In genomic region chr11:9716275-9717039, GRCh38 we compare ENCODE assay signal across 8 cellular contexts. TPM values are rescaled to one million over a fixed set of nuclear protein-coding genes. Genes with fewer than 3 reads are reported as not detected.
A peak's percentile ranks its signal among the peaks of the same experiment; 100 is the strongest.
DNase-seq lines count a peak whose midpoint lies in the region; ATAC-seq, FAIRE-seq and TF ChIP-seq lines count a peak whose summit lies in the region.

No MANE protein-coding gene starts in this region.

- H2BK5ac ChIP-seq in IMR-90 (ENCODE audit: low read depth, low read length, poor library complexity, severe bottlenecking) (peak overlapping the region; percentile 46), mesenchymal stem cell (ENCODE audit: low read depth, low read length, poor library complexity, severe bottlenecking) (no peak overlapping the region)

- no peak overlapping the region for H2BK12ac ChIP-seq in mesenchymal stem cell (ENCODE audit: low read length in 2 of 2)

- H2AK5ac ChIP-seq in IMR-90 (ENCODE audit: low read depth, low read length) = peak overlapping the region; percentile 83; the same call in 1 of the 2 replicates
- H2AK5ac ChIP-seq in mesenchymal stem cell (ENCODE audit: low read length, severe bottlenecking) = peak overlapping the region; percentile 59

- peak; percentile 74 for DNase-seq in EL
- peak; percentile 83 for DNase-seq in IMR-90
- DNase-seq in amniotic epithelial cell (ENCODE audit: low read depth) = peak; percentile 49
- peak; percentile 60 for DNase-seq in mesenchymal stem cell
- DNase-seq in HTR-8/SVneo (ENCODE audit: insufficient read length, low spot score) = no peak
- DNase-seq in activated CD4-positive, alpha-beta T cell treated with anti-CD3 and anti-CD28 coated beads for 1 hour = no peak
- no peak for DNase-seq in iPS-NIHi7 (ENCODE audit: extremely low spot score)

- no peak for TF ChIP-seq CTCF in IMR-90 (conservative IDR thresholded peaks at IDR 0.05; ENCODE audit: low read depth, low read length)

- H2BK20ac ChIP-seq in IMR-90 (ENCODE audit: low read depth, low read length) = peak overlapping the region; percentile 58; the same call in 1 of the 2 replicates

- 79% methylated on average over 3 of the region's 4 CpGs; no CpG with 5 or more reads in 1 of the 2 experiments for WGBS in IMR-90 (ENCODE audit: extremely low coverage in 2 of 2, insufficient read length in 1 of 2), 2 experiments
- WGBS in mesenchymal stem cell = 56% methylated on average over 4 of the region's 4 CpGs

- H4K20me1 ChIP-seq in IMR-90 (ENCODE audit: insufficient read depth, low read length) = peaks cover 2% of the 10 kb centered on the region; the same call in 1 of the 2 replicates

- intact Hi-C loops in IMR-90 (cut with micrococcal nuclease) = no loop called here

- peak overlapping the region; percentile 47 for H3K4ac ChIP-seq in IMR-90 (ENCODE audit: low read depth, low read length)
- H3K4ac ChIP-seq in mesenchymal stem cell (ENCODE audit: low read depth in 1 of 2, low read length in 2 of 2) = no peak overlapping the region

- no peaks in the 10 kb centered on the region; the same call in 1 of the 2 replicates for H3K9me3 ChIP-seq in IMR-90 (ENCODE audit: control insufficient read depth, insufficient read depth, low read length)
- no peaks in the 10 kb centered on the region for H3K9me3 ChIP-seq in mesenchymal stem cell (ENCODE audit: control insufficient read depth, low read length)

- FAIRE-seq in HTR-8/SVneo (lab: Jason Lieb, UNC) = no peak

- H2BK15ac ChIP-seq in IMR-90 (ENCODE audit: low read depth, low read length) (peak overlapping the region; percentile 22; the same call in 1 of the 3 replicates), mesenchymal stem cell (ENCODE audit: low read depth, poor library complexity, severe bottlenecking) (no peak overlapping the region)

- H3K9ac ChIP-seq in IMR-90 (ENCODE audit: low read depth, low read length) = no peak overlapping the region
- H3K9ac ChIP-seq in mesenchymal stem cell (ENCODE audit: low read length) = peak overlapping the region; percentile 38

- H3K79me1 ChIP-seq in IMR-90 (ENCODE audit: low read depth in 1 of 2, low read length in 2 of 2) = peaks cover 21 to 74% of the 10 kb centered on the region in 2 experiments
- peaks cover 27% of the 10 kb centered on the region for H3K79me1 ChIP-seq in mesenchymal stem cell (replicated peaks; ENCODE audit: low read length, poor library complexity, severe bottlenecking)

- H3K4me1 ChIP-seq in IMR-90 (ENCODE audit: control insufficient read depth, insufficient read depth, low read length) (peaks cover 3% of the 10 kb centered on the region; the same call in 1 of the 2 replicates), mesenchymal stem cell (ENCODE audit: control insufficient read depth, insufficient read depth, low read depth, low read length) (peaks cover 8% of the 10 kb centered on the region)

- H3K27ac ChIP-seq in IMR-90 (ENCODE audit: insufficient read depth, low read length) (peak overlapping the region; percentile 15; the same call in 1 of the 2 replicates), mesenchymal stem cell (ENCODE audit: low read length, poor library complexity, severe bottlenecking) (peak overlapping the region; percentile 40)

- H3K4me3 ChIP-seq in IMR-90 (ENCODE audit: insufficient read depth, low read depth, low read length) (no peak overlapping the region), mesenchymal stem cell (ENCODE audit: insufficient read depth in 1 of 2, low read depth in 1 of 2, low read length in 2 of 2) (peak overlapping the region in 1 of 2 experiments; percentile 13)

- no peak for TF ChIP-seq POLR2A in IMR-90 (IDR thresholded peaks at IDR 0.05; ENCODE audit: low read depth, low read length)

- H4K8ac ChIP-seq in IMR-90 (ENCODE audit: low read depth in 2 of 2, low read length in 2 of 2) (peak overlapping the region in 1 of 2 experiments; percentile 84; a peak in 2 of 4 replicates), mesenchymal stem cell (ENCODE audit: low read length) (peak overlapping the region; percentile 87)

- no peak overlapping the region for H2AK9ac ChIP-seq in IMR-90 (replicated peaks; ENCODE audit: low read depth, low read length, poor library complexity)

- no peak overlapping the region for H3K56ac ChIP-seq in IMR-90 (ENCODE audit: extremely low read depth, insufficient read depth, low read length)

- H3K9me1 ChIP-seq in IMR-90 (ENCODE audit: insufficient read depth, low read length) = peaks cover 15% of the 10 kb centered on the region

- dilution Hi-C loops in IMR-90 (cut with HindIII; ENCODE audit: low sequenced_read_pairs, unreplicated experiment) = no loop called here

- H2BK120ac ChIP-seq in IMR-90 (ENCODE audit: low read depth, low read length) (peak overlapping the region; percentile 56), mesenchymal stem cell (ENCODE audit: low read depth, low read length) (no peak overlapping the region)

- H4K91ac ChIP-seq in IMR-90 (ENCODE audit: insufficient read depth, low read depth, low read length) (no peak overlapping the region), mesenchymal stem cell (ENCODE audit: low read length) (no peak overlapping the region)

- H3K4me2 ChIP-seq in IMR-90 (ENCODE audit: low read depth, low read length) (no peak overlapping the region; the same call in 1 of the 2 replicates), mesenchymal stem cell (ENCODE audit: low read length, poor library complexity, severe bottlenecking) (no peak overlapping the region)

- peak overlapping the region; percentile 71; the same call in 1 of the 2 replicates for H3K23ac ChIP-seq in IMR-90 (ENCODE audit: low read depth, low read length)
- no peak overlapping the region for H3K23ac ChIP-seq in mesenchymal stem cell (ENCODE audit: low read length in 2 of 2)

- H3K27me3 ChIP-seq in IMR-90 (ENCODE audit: control insufficient read depth, insufficient read depth, low read length) (no peaks in the 10 kb centered on the region), mesenchymal stem cell (ENCODE audit: control insufficient read depth in 1 of 2, insufficient read depth in 1 of 2, low read length in 2 of 2) (no peaks in the 10 kb centered on the region)

- peak; percentile 79 for ATAC-seq in GM21447 (IDR thresholded peaks at IDR 0.05; ENCODE audit: unreplicated experiment)
- peak; percentile 64 for ATAC-seq in IMR-90 (ENCODE audit: low read depth)

- H3K36me3 ChIP-seq in IMR-90 (ENCODE audit: control insufficient read depth, insufficient read depth, low read length) = peaks cover 7% of the 10 kb centered on the region
- peaks cover 11 to 24% of the 10 kb centered on the region in 2 experiments for H3K36me3 ChIP-seq in mesenchymal stem cell (ENCODE audit: control insufficient read depth in 1 of 2, insufficient read depth in 2 of 2, low read depth in 1 of 2, low read length in 2 of 2)

- in situ Hi-C loops in IMR-90 (cut with MboI; ENCODE audit: low sequenced_read_pairs) = no loop called here

- peak overlapping the region; percentile 0; the same call in 1 of the 2 replicates for H4K5ac ChIP-seq in IMR-90 (ENCODE audit: low read depth, low read length)

- H3K14ac ChIP-seq in IMR-90 (replicated peaks; ENCODE audit: low read depth, low read length) (peak overlapping the region; percentile 49), mesenchymal stem cell (ENCODE audit: low read length in 2 of 2) (no peak overlapping the region)

- BruUV-seq in IMR-90 (replicated peaks; lab: Mats Ljungman, UMichigan) = no TSS peak

- POLR2A ChIA-PET in IMR-90 (lab: Charles Lee; ENCODE audit: unreplicated experiment) = no interaction called here

- H2AFZ ChIP-seq in IMR-90 (replicated peaks; ENCODE audit: low read length, poor library complexity) (peak overlapping the region; percentile 7), mesenchymal stem cell (ENCODE audit: low read depth, low read length) (no peak overlapping the region)

- H3K18ac ChIP-seq in IMR-90 (ENCODE audit: low read depth, low read length) (peak overlapping the region; percentile 1; the same call in 1 of the 2 replicates), mesenchymal stem cell (ENCODE audit: low read depth in 1 of 2, low read length in 2 of 2) (peak overlapping the region in 1 of 2 experiments; percentile 64)

- CTCF ChIA-PET in IMR-90 (lab: Yijun Ruan, JAX) = no interaction called here

- TF ChIP-seq RAD21 in IMR-90 (IDR thresholded peaks at IDR 0.05; ENCODE audit: low read length) = no peak

TF ChIP-seq in IMR-90, 13 proteins besides CTCF, POLR2A, EP300 and RAD21:
- TF ChIP-seq CEBPB (IDR thresholded peaks at IDR 0.05; ENCODE audit: low read depth, low read length) (no peak), ELK1 (IDR thresholded peaks at IDR 0.05; ENCODE audit: borderline replicate concordance, low read depth, low read length) (no peak), BHLHE40 (IDR thresholded peaks at IDR 0.05; ENCODE audit: low read depth, low read length) (no peak), MAFK (IDR thresholded peaks at IDR 0.05; ENCODE audit: low read depth, low read length) (peak; percentile 34; the same call in 1 of the 2 replicates), FOS (IDR thresholded peaks at IDR 0.05; ENCODE audit: low read depth, low read length) (no peak), SMC3 (IDR thresholded peaks at IDR 0.05; ENCODE audit: low read depth, low read length) (no peak), MAZ (IDR thresholded peaks at IDR 0.05; ENCODE audit: borderline replicate concordance, low read depth, low read length) (no peak), RCOR1 (IDR thresholded peaks at IDR 0.05; ENCODE audit: insufficient replicate concordance, low read length) (no peak), CHD1 (IDR thresholded peaks at IDR 0.05; ENCODE audit: low read depth, low read length) (no peak), NFE2L2 (IDR thresholded peaks at IDR 0.05; ENCODE audit: low read depth, low read length) (peak; percentile 92)

RNA-seq across cellular contexts. Expression of gene SWAP70, which starts 52.6 kb away (rescaled TPM):
- total RNA-seq in IMR-90 (2012; rRNA removed) = 19.9 and 28.9 TPM in 2 replicates
- 12.6 and 15.5 TPM in 2 replicates for polyA plus RNA-seq in IMR-90 (2012; rRNA removed)
- 4.8 and 7.0 TPM in 2 replicates for polyA plus RNA-seq in IMR-90 (2012; cell fraction: cytosol; rRNA removed)
- 2.0 and 11.4 TPM in 2 replicates for polyA plus RNA-seq in IMR-90 (2012; cell fraction: nucleus; rRNA removed; ENCODE audit: low replicate concordance)
- polyA plus RNA-seq in mesenchymal stem cell (2013, experiment 1 of 2) = 22.1 TPM
- 22.7 TPM for polyA plus RNA-seq in mesenchymal stem cell (2013, experiment 2 of 2)

Comparison
In these comparisons a context has a peak if more than half of its experiments do, and no peak if none do; other contexts are left out.
1. DNase-seq: peak in EL (single experiment), IMR-90 (single experiment), amniotic epithelial cell (single experiment) and mesenchymal stem cell (single experiment); none in HTR-8/SVneo (single experiment), activated CD4-positive, alpha-beta T cell treated with anti-CD3 and anti-CD28 coated beads for 1 hour (single experiment) and iPS-NIHi7 (single experiment).